1 cellular context compared by ENCODE assay signal in genomic region chr11:827146-827860, GRCh38.
A peak's percentile ranks its signal among the peaks of the same experiment; 100 is the strongest.
TF ChIP-seq lines count a peak whose summit lies in the region.

No MANE protein-coding gene starts in this region.

TF ChIP-seq in HepG2, 621 proteins besides CTCF, POLR2A, EP300 and RAD21 (continued from another document):
- peak; percentile 65; the same call in 1 of the 2 replicates for TF ChIP-seq HMGXB3 (CRISPR knock-in tag; IDR thresholded peaks at IDR 0.05; ENCODE audit: borderline replicate concordance)
- TF ChIP-seq ZNF407 (CRISPR knock-in tag; IDR thresholded peaks at IDR 0.05; ENCODE audit: not compliant biosample characterization), result peak; percentile 64
- peak; percentile 82 for TF ChIP-seq SP5 (CRISPR knock-in tag; IDR thresholded peaks at IDR 0.05; ENCODE audit: borderline replicate concordance, low read depth)
- TF ChIP-seq ZNF570 (CRISPR knock-in tag; IDR thresholded peaks at IDR 0.05; ENCODE audit: borderline replicate concordance), result no peak
- TF ChIP-seq HCFC1 (IDR thresholded peaks at IDR 0.05; ENCODE audit: low read depth, low read length), result no peak
- TF ChIP-seq MTERF4 (CRISPR knock-in tag; IDR thresholded peaks at IDR 0.05), result no peak
- TF ChIP-seq ARID4A (CRISPR knock-in tag; IDR thresholded peaks at IDR 0.05; ENCODE audit: borderline replicate concordance), result peak; percentile 96
- no peak for TF ChIP-seq JARID2 (CRISPR knock-in tag; IDR thresholded peaks at IDR 0.05; ENCODE audit: insufficient replicate concordance)
- peak; percentile 38; the same call in 1 of the 2 replicates for TF ChIP-seq ZBTB42 (CRISPR knock-in tag; IDR thresholded peaks at IDR 0.05)
- TF ChIP-seq POLR2AphosphoS5 (IDR thresholded peaks at IDR 0.05; ENCODE audit: low read depth, low read length), result peak; percentile 44; the same call in 1 of the 2 replicates
- peak; percentile 55; the same call in 1 of the 2 replicates for TF ChIP-seq HES4 (CRISPR knock-in tag; IDR thresholded peaks at IDR 0.05; ENCODE audit: borderline replicate concordance)
- TF ChIP-seq ARNTL (CRISPR knock-in tag; IDR thresholded peaks at IDR 0.05), result 0 out of 2 replicates have a peak, but pooled peaks have one; percentile 59
- peak; percentile 63; the same call in 1 of the 2 replicates for TF ChIP-seq REPIN1 (CRISPR knock-in tag; IDR thresholded peaks at IDR 0.05; ENCODE audit: borderline replicate concordance, low read depth)
- TF ChIP-seq NR0B2 (CRISPR knock-in tag; IDR thresholded peaks at IDR 0.05), result peak; percentile 78; the same call in 1 of the 2 replicates
- TF ChIP-seq SOX5 (CRISPR knock-in tag; IDR thresholded peaks at IDR 0.05; ENCODE audit: borderline replicate concordance), result no peak
- peak; percentile 38; the same call in 1 of the 2 replicates for TF ChIP-seq ZKSCAN8 (CRISPR knock-in tag; IDR thresholded peaks at IDR 0.05; ENCODE audit: borderline replicate concordance)
- TF ChIP-seq HOXD1 (CRISPR knock-in tag; IDR thresholded peaks at IDR 0.05), result 0 out of 2 replicates have a peak, but pooled peaks have one; percentile 9
- peak; percentile 18; the same call in 1 of the 2 replicates for TF ChIP-seq ARID5B (CRISPR knock-in tag; IDR thresholded peaks at IDR 0.05)
- no peak for TF ChIP-seq SP140L (CRISPR knock-in tag; IDR thresholded peaks at IDR 0.05; ENCODE audit: borderline replicate concordance)
